In the genomic region with DNA sequence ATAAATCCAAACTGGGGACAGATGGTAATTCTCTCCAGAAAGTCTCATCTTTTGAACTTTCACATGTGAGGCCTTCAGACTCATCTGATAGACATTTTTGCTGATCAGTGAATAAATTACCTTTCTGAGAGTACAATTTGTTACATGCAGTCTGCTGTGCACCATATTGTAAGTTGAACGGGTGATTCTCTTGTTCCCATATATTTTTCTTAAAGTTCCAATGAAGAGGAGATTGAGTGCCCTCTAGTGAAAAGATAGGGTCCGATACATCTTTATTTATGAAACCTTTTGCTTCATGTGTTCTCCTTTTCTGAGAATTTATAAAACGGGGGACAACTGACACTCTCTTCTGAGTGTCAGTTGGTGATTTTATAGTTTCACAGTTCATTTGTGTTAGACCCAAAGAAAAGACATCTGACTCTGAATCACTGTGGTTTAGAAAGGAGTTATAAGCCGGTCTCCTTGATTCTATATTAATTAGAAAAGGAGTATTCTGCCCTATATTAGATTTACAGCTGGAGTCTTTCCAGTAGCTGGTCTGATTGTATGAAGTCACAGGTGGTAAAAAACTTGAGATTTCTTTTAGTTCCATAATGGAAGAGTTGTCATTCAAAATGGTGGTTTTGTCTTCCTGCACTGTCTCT, we compare ENCODE assay signal across 8 cellular contexts. TPM values are rescaled to one million over a fixed set of nuclear protein-coding genes. Genes with fewer than 3 reads are reported as not detected.
DNase-seq lines count a peak whose midpoint lies in the region; TF ChIP-seq lines count a peak whose summit lies in the region.

No MANE protein-coding gene starts in this region.

- peaks cover 1% of the 10 kb centered on the region for H3K4me1 Mint-ChIP-seq in glutamatergic neuron (ENCODE audit: low read depth, unreplicated experiment)

- DNase-seq in COR-L47 (lab: John Stamatoyannopoulos, UW) (peak; percentile 9), HPDE6-E6E7 (ENCODE audit: extremely low spot score) (peak; percentile 9), RPMI7951 (ENCODE audit: low read depth) (peak; percentile 58), foreskin fibroblast (peak; percentile 14 to 61), glutamatergic neuron (no peak), activated gamma-delta T cell (lab: John Stamatoyannopoulos, UW) (no peak)
- DNase-seq in stimulated activated CD4-positive, alpha-beta T cell treated with anti-CD3 and anti-CD28 coated beads, Interleukin-2, amount 100 ng/mL, for 24 hours = no peak
- DNase-seq in activated CD4-positive, CD25-positive, alpha-beta regulatory T cell (lab: John Stamatoyannopoulos, UW) = no peak

- no peaks in the 10 kb centered on the region for H3K36me3 Mint-ChIP-seq in glutamatergic neuron (ENCODE audit: unreplicated experiment)

- no peak overlapping the region for H3K27ac Mint-ChIP-seq in glutamatergic neuron (ENCODE audit: unreplicated experiment)

- TF ChIP-seq CTCF in foreskin fibroblast (IDR thresholded peaks at IDR 0.05; ENCODE audit: low read depth, low read length) = peak; percentile 34
- no peak for TF ChIP-seq CTCF in glutamatergic neuron (IDR thresholded peaks at IDR 0.05; ENCODE audit: partially characterized antibody, unreplicated experiment)

- H3K27me3 Mint-ChIP-seq in glutamatergic neuron (ENCODE audit: unreplicated experiment) = no peaks in the 10 kb centered on the region

- no peak overlapping the region for H3K4me3 ChIP-seq in foreskin fibroblast (ENCODE audit: low read depth in 1 of 2, low read length in 2 of 2)

- no peaks in the 10 kb centered on the region for H3K9me3 Mint-ChIP-seq in glutamatergic neuron (ENCODE audit: unreplicated experiment)

- no peak overlapping the region for H3K4me3 Mint-ChIP-seq in glutamatergic neuron (ENCODE audit: unreplicated experiment)

RNA-seq across cellular contexts. Expression of gene GNG10, which starts 30.4 kb away (rescaled TPM):
- total RNA-seq in RPMI7951 (2014; rRNA removed; shearing (Covaris generic)) = 115 TPM in 2 replicates
- 17.1 TPM for total RNA-seq in glutamatergic neuron (ENCODE audit: unreplicated experiment)

Comparison
In these comparisons a context has a peak if more than half of its experiments do, and no peak if none do; other contexts are left out.
1. DNase-seq: peak in COR-L47 (single experiment), HPDE6-E6E7 (single experiment), RPMI7951 (single experiment) and foreskin fibroblast (2 of 2); none in glutamatergic neuron (single experiment), stimulated activated CD4-positive, alpha-beta T cell treated with anti-CD3 and anti-CD28 coated beads, Interleukin-2, amount 100 ng/mL, for 24 hours (0 of 2), activated CD4-positive, CD25-positive, alpha-beta regulatory T cell (0 of 4) and activated gamma-delta T cell (single experiment).